In the genomic region with DNA sequence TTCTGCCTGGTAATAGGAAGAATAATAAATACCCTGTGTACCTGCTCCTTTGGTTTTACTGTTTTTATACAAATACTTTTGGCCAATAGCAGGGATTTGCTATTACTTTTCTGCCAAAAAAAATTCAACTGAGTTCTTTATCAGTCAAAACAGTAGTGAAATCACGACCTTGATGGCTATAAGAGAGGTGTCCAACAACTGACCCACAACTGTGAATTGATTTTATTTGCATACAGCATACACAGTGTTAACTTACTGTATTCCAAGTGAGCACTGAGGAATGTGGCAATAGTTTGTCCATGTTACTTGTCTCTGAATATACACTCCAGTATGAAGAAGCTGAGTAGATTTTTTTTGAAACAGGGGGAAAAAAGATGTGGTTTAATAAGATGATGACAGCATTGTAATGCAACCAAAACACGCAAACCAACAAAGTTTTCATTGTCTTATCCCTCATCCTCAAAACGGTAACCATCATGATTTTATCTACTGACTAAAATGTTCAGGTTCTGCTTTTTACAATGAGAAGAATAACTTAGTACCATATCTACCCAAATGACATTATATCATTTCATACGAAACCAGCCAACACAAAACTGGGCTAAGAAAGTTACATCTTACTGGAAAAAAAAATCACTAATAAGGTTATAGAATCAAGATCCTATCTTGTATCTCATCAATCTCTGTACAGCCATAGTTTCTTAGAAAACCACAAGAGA, we compare ENCODE assay signal across 15 cellular contexts.
A peak's percentile ranks its signal among the peaks of the same experiment; 100 is the strongest.
DNase-seq lines count a peak whose midpoint lies in the region; ATAC-seq and TF ChIP-seq lines count a peak whose summit lies in the region.
"Had no signal": no experiment of that assay in that cellular context is flagged by ENCODE, and none has a peak within 500 bp of the region (broad histone marks: within the 10 kb centered on the region; RNA-seq: fewer than 3 reads in every experiment).

No MANE protein-coding gene starts in this region.

- intact Hi-C loops in CD4-positive, alpha-beta memory T cell (cut with micrococcal nuclease) = loop anchor here (5.0 kb wide), 2 partner anchors 106 to 156 kb away; partner anchors contain the start of gene FGL2

- no peaks in the 10 kb centered on the region for H3K36me3 Mint-ChIP-seq in CD4-positive, alpha-beta memory T cell
- no peaks in the 10 kb centered on the region for H3K36me3 Mint-ChIP-seq in T-helper 17 cell (ENCODE audit: low read depth)
- no peaks in the 10 kb centered on the region for H3K36me3 Mint-ChIP-seq in mesothelial cell of epicardium

- no peak overlapping the region for H3K4me3 ChIP-seq in CD4-positive, alpha-beta memory T cell (ENCODE audit: low read length in 2 of 2)
- H3K4me3 ChIP-seq: SK-N-MC, skin epidermis had no signal

- H3K27ac ChIP-seq in CD4-positive, alpha-beta memory T cell (ENCODE audit: low read depth, low read length) = peak overlapping the region; percentile 16
- H3K27ac ChIP-seq: SK-N-MC had no signal

- DNase-seq in CD4-positive, alpha-beta memory T cell = peak in 4 of 5 donors; percentile 34 to 53 (median 44)
- DNase-seq in T-helper 17 cell = no peak
- DNase-seq in mesothelial cell of epicardium (ENCODE audit: low spot score in 2 of 2, unreplicated experiment in 2 of 2) = no peak
- DNase-seq in COLO829 (ENCODE audit: low spot score) = no peak
- no peak for DNase-seq in nucleus accumbens (lab: John Stamatoyannopoulos, UW)
- DNase-seq in effector CD4-positive, alpha-beta T cell = no peak
- DNase-seq: activated naive CD4-positive, alpha-beta T cell treated with anti-CD3 and anti-CD28 coated beads, Interleukin-2, amount 50 U/mL, for 16 hours; hippocampal formation; NCI-H2171 treated with DMSO at 0.1 percent for 48 hours; substantia nigra had no signal

- POLR2A ChIA-PET in CD4-positive, alpha-beta memory T cell (lab: Charles Lee; ENCODE audit: partially characterized antibody) = interaction anchor here (0.6 to 5.2 kb wide), 6 partner anchors 9 to 481 kb away, joined by 3 to 37 read pairs (median 4); partner anchors contain the start of gene GSAP

- no peaks in the 10 kb centered on the region for H3K36me3 ChIP-seq in CD4-positive, alpha-beta memory T cell (ENCODE audit: insufficient read depth, low read length)

- peaks cover 68% of the 10 kb centered on the region for H3K4me1 ChIP-seq in CD4-positive, alpha-beta memory T cell (ENCODE audit: insufficient read depth, low read length)

- no peaks in the 10 kb centered on the region for H3K27me3 Mint-ChIP-seq in CD4-positive, alpha-beta memory T cell
- H3K27me3 Mint-ChIP-seq in T-helper 17 cell = no peaks in the 10 kb centered on the region
- H3K27me3 Mint-ChIP-seq in mesothelial cell of epicardium (ENCODE audit: low read depth) = no peaks in the 10 kb centered on the region

- no peaks in the 10 kb centered on the region for H3K9me3 Mint-ChIP-seq in CD4-positive, alpha-beta memory T cell
- no peaks in the 10 kb centered on the region for H3K9me3 Mint-ChIP-seq in mesothelial cell of epicardium

- no peak for TF ChIP-seq CTCF in mesothelial cell of epicardium (IDR thresholded peaks at IDR 0.05; ENCODE audit: unreplicated experiment)

- peaks cover 52 to 77% (median 60%) of the 10 kb centered on the region in 4 donors for H3K4me1 Mint-ChIP-seq in CD4-positive, alpha-beta memory T cell
- H3K4me1 Mint-ChIP-seq in T-helper 17 cell = peaks cover 42% of the 10 kb centered on the region
- peaks cover 62% of the 10 kb centered on the region for H3K4me1 Mint-ChIP-seq in mesothelial cell of epicardium

- peak overlapping the region; percentile 19 to 89 (median 62) for H3K4me3 Mint-ChIP-seq in CD4-positive, alpha-beta memory T cell
- peak overlapping the region; percentile 65 for H3K4me3 Mint-ChIP-seq in T-helper 17 cell
- peak overlapping the region; percentile 3 for H3K4me3 Mint-ChIP-seq in mesothelial cell of epicardium
- H3K4me3 Mint-ChIP-seq: CD14-positive monocyte had no signal

- ATAC-seq in GM18867 (IDR thresholded peaks at IDR 0.05; ENCODE audit: unreplicated experiment) (peak; percentile 31), T-helper 17 cell (peak; percentile 33), HG03521 (IDR thresholded peaks at IDR 0.05; ENCODE audit: unreplicated experiment) (no peak)

- no peaks in the 10 kb centered on the region for H3K27me3 ChIP-seq in CD4-positive, alpha-beta memory T cell (ENCODE audit: insufficient read depth, low read length)

- peak overlapping the region; percentile 68 to 90 (median 79) for H3K27ac Mint-ChIP-seq in CD4-positive, alpha-beta memory T cell
- peak overlapping the region; percentile 90 for H3K27ac Mint-ChIP-seq in T-helper 17 cell
- peak overlapping the region; percentile 82 for H3K27ac Mint-ChIP-seq in mesothelial cell of epicardium

- CTCF ChIA-PET in CD4-positive, alpha-beta memory T cell (lab: Charles Lee; ENCODE audit: partially characterized antibody) = interaction anchor here (1.5 kb wide), 1 partner anchor 62 kb away, joined by 3 read pairs; no protein-coding TSS in a partner anchor

- H3K9me3 ChIP-seq in CD4-positive, alpha-beta memory T cell (ENCODE audit: control insufficient read depth in 1 of 2, low read length in 2 of 2) = no peaks in the 10 kb centered on the region
- no peaks in the 10 kb centered on the region for H3K9me3 ChIP-seq in T-helper 17 cell (ENCODE audit: control insufficient read depth, low read length, poor library complexity, severe bottlenecking)

Comparison
In these comparisons a context has a peak if more than half of its experiments do, and no peak if none do; other contexts are left out.
1. DNase-seq: peak in CD4-positive, alpha-beta memory T cell (4 of 5); none in T-helper 17 cell (0 of 3), mesothelial cell of epicardium (0 of 2), COLO829 (single experiment), nucleus accumbens (0 of 56) and effector CD4-positive, alpha-beta T cell (single experiment).
2. H3K4me3 Mint-ChIP-seq: peak in every context shown above with its lines; median percentile 65 in T-helper 17 cell; 62 in CD4-positive, alpha-beta memory T cell; 3 in mesothelial cell of epicardium.
3. Peak in every context shown above with its lines, with median percentiles within 50 percentile points of each other: H3K27ac Mint-ChIP-seq.